8 cellular contexts compared by ENCODE assay signal in genomic region chr1:43946244-43947060, GRCh38. TPM values are rescaled to one million over a fixed set of nuclear protein-coding genes. Genes with fewer than 3 reads are reported as not detected.
DNase-seq lines count a peak whose midpoint lies in the region; ATAC-seq and TF ChIP-seq lines count a peak whose summit lies in the region.

Gene IPO13 (plus strand): TSS chr1:43946950. CDS start chr1:43947601, 651 bp downstream.

- H3K27ac ChIP-seq in Karpas-422 (ENCODE audit: low read length): peak within 1 kb of the TSS; percentile 74
- H3K27ac ChIP-seq in fibroblast of lung (ENCODE audit: insufficient read depth, low read length): peak within 1 kb of the TSS; percentile 98

- DNase-seq in EH (ENCODE audit: low read depth) (peak; percentile 93), Karpas-422 (peak; percentile 99), RPMI7951 (ENCODE audit: low read depth) (peak; percentile 93), fibroblast of lung (ENCODE audit: low read depth in 2 of 2) (peak; percentile 94 to 95), natural killer cell (peak; percentile 95)
- peak; percentile 85 to 91 for DNase-seq in activated T-helper 1 cell treated with anti-CD3 and anti-CD28 coated beads, Interleukin-2, amount 50 U/mL, for 16 hours (ENCODE audit: low read depth in 1 of 2, low spot score in 1 of 2)
- peak; percentile 95 for DNase-seq in stimulated activated naive CD4-positive, alpha-beta T cell treated with Interleukin-2 at 50 U/mL for 16 hours (lab: John Stamatoyannopoulos, UW)

- H3K27me3 Mint-ChIP-seq in natural killer cell (ENCODE audit: low read depth in 2 of 2): no peaks in the 10 kb centered on the region

- peak; percentile 43 for TF ChIP-seq CTCF in fibroblast of lung (conservative IDR thresholded peaks at IDR 0.05 in 1 of 2, IDR thresholded peaks at IDR 0.05 in 1 of 2; ENCODE audit: low read depth in 1 of 2, low read length in 2 of 2)
- peak; percentile 57 for TF ChIP-seq CTCF in natural killer cell (IDR thresholded peaks at IDR 0.05)

- H3K9ac ChIP-seq in Karpas-422 (ENCODE audit: low read length) (peak within 1 kb of the TSS; percentile 94), fibroblast of lung (ENCODE audit: insufficient read depth, low read length) (peak within 1 kb of the TSS; percentile 99)

- H4K20me1 ChIP-seq in Karpas-422 (ENCODE audit: insufficient read depth, low read depth, low read length) (no peaks in the 10 kb centered on the region), fibroblast of lung (ENCODE audit: control insufficient read depth, extremely low read depth, insufficient read depth, low read length) (no peaks in the 10 kb centered on the region)

- H3K79me2 ChIP-seq in Karpas-422 (ENCODE audit: low read length) (peaks cover 47% of the 10 kb centered on the region), fibroblast of lung (ENCODE audit: control insufficient read depth, insufficient read depth, low read length) (peaks cover 17% of the 10 kb centered on the region)

- H3K4me1 ChIP-seq in Karpas-422 (ENCODE audit: low read length) (peaks cover 28% of the 10 kb centered on the region), fibroblast of lung (ENCODE audit: control insufficient read depth, extremely low read depth, insufficient read depth, low read length) (peaks cover 3% of the 10 kb centered on the region)

- H3K4me2 ChIP-seq in Karpas-422 (ENCODE audit: low read depth, low read length, poor library complexity, severe bottlenecking) (peak within 1 kb of the TSS; percentile 92), fibroblast of lung (ENCODE audit: extremely low read depth, insufficient read depth, low read length) (peak within 1 kb of the TSS; percentile 95)

- no peaks in the 10 kb centered on the region for H3K36me3 ChIP-seq in Karpas-422 (ENCODE audit: insufficient read depth, low read length)
- peaks cover 2% of the 10 kb centered on the region for H3K36me3 ChIP-seq in fibroblast of lung (ENCODE audit: control insufficient read depth, insufficient read depth, low read length)

- no peaks in the 10 kb centered on the region for H3K9me3 Mint-ChIP-seq in natural killer cell

- H2AFZ ChIP-seq in Karpas-422 (ENCODE audit: low read length): peak within 1 kb of the TSS; percentile 70
- peak within 1 kb of the TSS; percentile 87 for H2AFZ ChIP-seq in fibroblast of lung (ENCODE audit: low read length)

- H3K27me3 ChIP-seq in Karpas-422 (ENCODE audit: low read length): no peaks in the 10 kb centered on the region
- H3K27me3 ChIP-seq in fibroblast of lung (ENCODE audit: control insufficient read depth, insufficient read depth, low read length): no peaks in the 10 kb centered on the region

- H3K4me3 ChIP-seq in Karpas-422 (ENCODE audit: low read length) (peak within 1 kb of the TSS; percentile 97), fibroblast of lung (replicated peaks in 1 of 4; ENCODE audit: control extremely low read depth in 1 of 4, insufficient read depth in 1 of 4, low read depth in 3 of 4, low read length in 4 of 4) (peak within 1 kb of the TSS; percentile 69 to 96 (median 79))

- ATAC-seq in GM21825 (IDR thresholded peaks at IDR 0.05; ENCODE audit: unreplicated experiment) (peak; percentile 89), natural killer cell (peak; percentile 94 to 99 (median 96))

- H3K9me2 ChIP-seq in Karpas-422 (replicated peaks; ENCODE audit: insufficient read depth, low read length): no peaks in the 10 kb centered on the region

- no peaks in the 10 kb centered on the region for H3K9me3 ChIP-seq in Karpas-422 (ENCODE audit: low read length)
- no peaks in the 10 kb centered on the region for H3K9me3 ChIP-seq in fibroblast of lung (ENCODE audit: control insufficient read depth, insufficient read depth, low read depth, low read length)

- H3K4me1 Mint-ChIP-seq in natural killer cell: peaks cover 35 to 64% of the 10 kb centered on the region in 2 donors

- peak within 1 kb of the TSS; percentile 91 for H3K4me3 Mint-ChIP-seq in natural killer cell

- H3K27ac Mint-ChIP-seq in natural killer cell: peak within 1 kb of the TSS; percentile 88 to 98

- intact Hi-C loops in natural killer cell (cut with micrococcal nuclease): loop anchor here (1.0 kb wide), 2 partner anchors 23 to 28 kb away; partner anchors contain the start of gene ATP6V0B

- H3K36me3 Mint-ChIP-seq in natural killer cell: no peaks in the 10 kb centered on the region

RNA-seq across cellular contexts. Expression of gene IPO13, which starts in this region (rescaled TPM):
- 19.8 and 23.3 TPM in 2 replicates for total RNA-seq in Karpas-422 (2014; rRNA removed; shearing (Covaris generic); ENCODE audit: low replicate concordance)
- 23.2 and 25.8 TPM in 2 replicates for total RNA-seq in RPMI7951 (2014; rRNA removed; shearing (Covaris generic))
- total RNA-seq in fibroblast of lung: 13.1 and 18.5 TPM in 2 replicates
- 12.8 and 19.1 TPM in 2 replicates for polyA plus RNA-seq in fibroblast of lung
- 16.7 and 20.3 TPM in 2 replicates for polyA plus RNA-seq in fibroblast of lung (2012)
- 115 and 130 TPM in 2 replicates for polyA minus RNA-seq in fibroblast of lung (ENCODE audit: low replicate concordance)
- 10 to 100 TPM; 18.1 to 22.7 (median 18.4) TPM for total RNA-seq in natural killer cell

Comparison
In these comparisons a context has a peak if more than half of its experiments do, and no peak if none do; other contexts are left out.
1. Peak in every context shown above with its lines: DNase-seq, ATAC-seq, H3K4me3 ChIP-seq and H3K27ac ChIP-seq.